ENCODE assay signal across 25 cellular contexts in the genomic region with DNA sequence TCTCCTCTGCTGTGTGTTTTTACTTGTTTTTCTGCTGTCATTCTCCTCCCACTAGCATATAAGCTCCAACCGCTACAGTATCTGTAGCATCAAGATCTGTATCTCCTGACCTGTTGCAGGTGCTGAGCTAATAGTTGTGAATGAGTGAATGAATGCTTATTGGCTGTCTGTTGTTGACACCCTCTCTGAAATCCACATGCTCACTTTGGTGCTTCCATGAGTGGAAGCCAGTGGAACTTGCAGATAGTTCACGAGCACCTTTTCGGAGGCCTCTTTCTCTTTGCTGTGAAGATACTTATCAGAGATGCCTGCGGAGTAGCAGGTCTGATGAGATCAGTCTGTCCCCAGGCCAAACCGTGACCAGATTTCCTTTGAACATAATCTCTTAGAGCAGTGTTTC.
"Had no signal": no experiment of that assay in that cellular context is flagged by ENCODE, and none has a peak within 500 bp of the region (broad histone marks: within the 10 kb centered on the region; RNA-seq: fewer than 3 reads in every experiment).

No MANE protein-coding gene starts in this region.

- H3K27me3 ChIP-seq: esophagus squamous epithelium, gastroesophageal sphincter, right lobe of liver, stomach, transverse colon had no signal

- H3K27ac Mint-ChIP-seq: dendritic cell treated with granulocyte-macrophage colony-stimulating factor and Interleukin-4, amounts not matched to agents 40 ng/mL and 50 ng/mL, for 4 days; effector memory CD8-positive, alpha-beta T cell; naive B cell; nephron progenitor cell; stimulated activated naive B cell treated with anti-CD40 and anti-IgM and Interleukin-4, amounts not matched to agents 10 μg/mL and 1 μg/mL and 100 μg/mL, for 72 hours had no signal

- ATAC-seq: effector memory CD8-positive, alpha-beta T cell; gastroesophageal sphincter; left colon; left ventricle myocardium superior; psoas muscle; right lobe of liver; stimulated activated naive B cell treated with anti-CD40 and anti-IgM and Interleukin-4, amounts not matched to agents 10 μg/mL and 1 μg/mL and 100 μg/mL, for 72 hours had no signal

- H3K4me1 Mint-ChIP-seq: naive B cell; nephron progenitor cell; stimulated activated naive B cell treated with anti-CD40 and anti-IgM and Interleukin-4, amounts not matched to agents 10 μg/mL and 1 μg/mL and 100 μg/mL, for 72 hours had no signal

- H3K4me3 Mint-ChIP-seq: dendritic cell treated with granulocyte-macrophage colony-stimulating factor and Interleukin-4, amounts not matched to agents 40 ng/mL and 50 ng/mL, for 4 days; effector memory CD8-positive, alpha-beta T cell; nephron progenitor cell; stimulated activated naive B cell treated with anti-CD40 and anti-IgM and Interleukin-4, amounts not matched to agents 10 μg/mL and 1 μg/mL and 100 μg/mL, for 72 hours had no signal

- H3K36me3 ChIP-seq: gastroesophageal sphincter, right lobe of liver, stomach, thoracic aorta, transverse colon had no signal

- H3K9me3 Mint-ChIP-seq: dendritic cell treated with granulocyte-macrophage colony-stimulating factor and Interleukin-4, amounts not matched to agents 40 ng/mL and 50 ng/mL, for 4 days; effector memory CD8-positive, alpha-beta T cell; nephron progenitor cell; stimulated activated naive B cell treated with anti-CD40 and anti-IgM and Interleukin-4, amounts not matched to agents 10 μg/mL and 1 μg/mL and 100 μg/mL, for 72 hours had no signal

- FAIRE-seq: colon, kidney had no signal

- H3K9me3 ChIP-seq: esophagus squamous epithelium, gastroesophageal sphincter, right lobe of liver, stomach, thoracic aorta, transverse colon had no signal

- DNase-seq: effector memory CD8-positive, alpha-beta T cell; esophagus squamous epithelium; foreskin fibroblast; glutamatergic neuron; kidney; left colon; left ventricle myocardium superior; mesenchymal stem cell; naive B cell; nephron progenitor cell; psoas muscle; retina; right lobe of liver; stimulated activated CD4-positive, alpha-beta T cell treated with anti-CD3 and anti-CD28 coated beads, Interleukin-15, amount 100 ng/mL, for 24 hours; stimulated activated CD4-positive, alpha-beta T cell treated with anti-CD3 and anti-CD28 coated beads, Interleukin-1b, Interleukin-23, amount 100 ng/mL, for 48 hours; stimulated activated CD4-positive, alpha-beta T cell treated with anti-CD3 and anti-CD28 coated beads, Interleukin-4, amount 100 ng/mL, for 4 hours; stimulated activated naive B cell treated with anti-CD40 and anti-IgM and Interleukin-4, amounts not matched to agents 10 μg/mL and 1 μg/mL and 100 μg/mL, for 72 hours; stomach; substantia nigra; transverse colon had no signal

- H3K4me3 ChIP-seq: esophagus squamous epithelium, gastroesophageal sphincter, lung, psoas muscle, right lobe of liver, stomach, thoracic aorta, transverse colon had no signal

- H3K36me3 Mint-ChIP-seq: naive B cell; stimulated activated naive B cell treated with anti-CD40 and anti-IgM and Interleukin-4, amounts not matched to agents 10 μg/mL and 1 μg/mL and 100 μg/mL, for 72 hours had no signal

- H3K4me1 ChIP-seq: gastroesophageal sphincter, psoas muscle, right lobe of liver, stomach, transverse colon had no signal

- H3K27ac ChIP-seq: gastroesophageal sphincter, psoas muscle, right lobe of liver, stomach, thoracic aorta, transverse colon had no signal
